Comparison of ENCODE assay signal across 1 cellular context in the genomic region with DNA sequence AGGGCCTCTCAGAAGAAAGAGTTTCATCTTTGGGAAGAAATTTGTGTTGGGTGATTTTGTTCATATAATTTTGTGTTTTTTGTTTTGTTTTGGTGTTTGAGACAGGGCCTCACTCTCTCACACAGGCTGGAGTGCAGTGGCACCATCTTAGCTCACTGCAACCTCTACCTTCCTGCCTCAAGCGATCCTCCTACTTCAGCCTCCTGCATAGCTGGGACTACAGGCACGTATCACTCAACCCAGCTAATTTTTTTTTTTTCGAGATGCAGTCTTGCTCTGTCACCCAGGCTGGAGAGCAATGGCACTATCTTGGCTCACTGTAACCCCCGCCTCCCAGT.
A peak's percentile ranks its signal among the peaks of the same experiment; 100 is the strongest.
TF ChIP-seq lines count a peak whose summit lies in the region.

No MANE protein-coding gene starts in this region.

TF ChIP-seq in K562, 482 proteins besides CTCF, POLR2A, EP300 and RAD21 (continued from another document):
- TF ChIP-seq, protein P1, sequence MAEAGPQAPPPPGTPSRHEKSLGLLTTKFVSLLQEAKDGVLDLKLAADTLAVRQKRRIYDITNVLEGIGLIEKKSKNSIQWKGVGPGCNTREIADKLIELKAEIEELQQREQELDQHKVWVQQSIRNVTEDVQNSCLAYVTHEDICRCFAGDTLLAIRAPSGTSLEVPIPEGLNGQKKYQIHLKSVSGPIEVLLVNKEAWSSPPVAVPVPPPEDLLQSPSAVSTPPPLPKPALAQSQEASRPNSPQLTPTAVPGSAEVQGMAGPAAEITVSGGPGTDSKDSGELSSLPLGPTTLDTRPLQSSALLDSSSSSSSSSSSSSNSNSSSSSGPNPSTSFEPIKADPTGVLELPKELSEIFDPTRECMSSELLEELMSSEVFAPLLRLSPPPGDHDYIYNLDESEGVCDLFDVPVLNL (CRISPR knock-in tag; IDR thresholded peaks at IDR 0.05; ENCODE audit: low read depth): no peak
- TF ChIP-seq, protein P2, sequence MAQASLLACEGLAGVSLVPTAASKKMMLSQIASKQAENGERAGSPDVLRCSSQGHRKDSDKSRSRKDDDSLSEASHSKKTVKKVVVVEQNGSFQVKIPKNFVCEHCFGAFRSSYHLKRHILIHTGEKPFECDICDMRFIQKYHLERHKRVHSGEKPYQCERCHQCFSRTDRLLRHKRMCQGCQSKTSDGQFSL (CRISPR knock-in tag; IDR thresholded peaks at IDR 0.05): no peak
- TF ChIP-seq, protein P2 (tag; IDR thresholded peaks at IDR 0.05): peak in 1 of 2 experiments; percentile 56; a peak in 1 of 4 replicates
- TF ChIP-seq TOE1 (IDR thresholded peaks at IDR 0.05; ENCODE audit: borderline replicate concordance) (no peak), TOE1 (CRISPR knock-in tag; IDR thresholded peaks at IDR 0.05; ENCODE audit: borderline replicate concordance, low read depth) (0 out of 2 replicates have a peak, but pooled peaks have one; percentile 51), STAT5B (CRISPR knock-in tag; IDR thresholded peaks at IDR 0.05) (no peak), SUPT5H (IDR thresholded peaks at IDR 0.05) (peak; percentile 57; the same call in 1 of the 2 replicates), EHMT2 (IDR thresholded peaks at IDR 0.05) (peak; percentile 7; the same call in 1 of the 2 replicates), CBX1 (IDR thresholded peaks at IDR 0.05; ENCODE audit: low read depth) (peak; percentile 82; the same call in 1 of the 2 replicates), SMAD2 (IDR thresholded peaks at IDR 0.05; ENCODE audit: low read depth, low read length) (no peak), PHB2 (IDR thresholded peaks at IDR 0.05; ENCODE audit: low read depth) (no peak), ZNF830 (CRISPR knock-in tag; IDR thresholded peaks at IDR 0.05) (no peak), ZNF311 (CRISPR knock-in tag; IDR thresholded peaks at IDR 0.05) (no peak), ZKSCAN1 (IDR thresholded peaks at IDR 0.05; ENCODE audit: low read depth, low read length) (no peak), PCBP2 (IDR thresholded peaks at IDR 0.05; ENCODE audit: low read depth, low read length, poor library complexity, severe bottlenecking) (no peak), ZBED1 (IDR thresholded peaks at IDR 0.05) (peak; percentile 76; the same call in 1 of the 2 replicates), RBM34 (IDR thresholded peaks at IDR 0.05; ENCODE audit: borderline replicate concordance, insufficient read depth, low read length) (no peak), FOXK2 (conservative IDR thresholded peaks at IDR 0.05 in 1 of 2, IDR thresholded peaks at IDR 0.05 in 1 of 2; ENCODE audit: low read depth in 2 of 2) (0 out of 4 replicates have a peak, but pooled peaks of 1 of the 2 experiments have one; percentile 2), BDP1 (IDR thresholded peaks at IDR 0.05; ENCODE audit: insufficient read depth, insufficient read length) (no peak)
- TF ChIP-seq, protein P3, sequence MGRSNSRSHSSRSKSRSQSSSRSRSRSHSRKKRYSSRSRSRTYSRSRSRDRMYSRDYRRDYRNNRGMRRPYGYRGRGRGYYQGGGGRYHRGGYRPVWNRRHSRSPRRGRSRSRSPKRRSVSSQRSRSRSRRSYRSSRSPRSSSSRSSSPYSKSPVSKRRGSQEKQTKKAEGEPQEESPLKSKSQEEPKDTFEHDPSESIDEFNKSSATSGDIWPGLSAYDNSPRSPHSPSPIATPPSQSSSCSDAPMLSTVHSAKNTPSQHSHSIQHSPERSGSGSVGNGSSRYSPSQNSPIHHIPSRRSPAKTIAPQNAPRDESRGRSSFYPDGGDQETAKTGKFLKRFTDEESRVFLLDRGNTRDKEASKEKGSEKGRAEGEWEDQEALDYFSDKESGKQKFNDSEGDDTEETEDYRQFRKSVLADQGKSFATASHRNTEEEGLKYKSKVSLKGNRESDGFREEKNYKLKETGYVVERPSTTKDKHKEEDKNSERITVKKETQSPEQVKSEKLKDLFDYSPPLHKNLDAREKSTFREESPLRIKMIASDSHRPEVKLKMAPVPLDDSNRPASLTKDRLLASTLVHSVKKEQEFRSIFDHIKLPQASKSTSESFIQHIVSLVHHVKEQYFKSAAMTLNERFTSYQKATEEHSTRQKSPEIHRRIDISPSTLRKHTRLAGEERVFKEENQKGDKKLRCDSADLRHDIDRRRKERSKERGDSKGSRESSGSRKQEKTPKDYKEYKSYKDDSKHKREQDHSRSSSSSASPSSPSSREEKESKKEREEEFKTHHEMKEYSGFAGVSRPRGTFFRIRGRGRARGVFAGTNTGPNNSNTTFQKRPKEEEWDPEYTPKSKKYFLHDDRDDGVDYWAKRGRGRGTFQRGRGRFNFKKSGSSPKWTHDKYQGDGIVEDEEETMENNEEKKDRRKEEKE (IDR thresholded peaks at IDR 0.05; ENCODE audit: borderline replicate concordance in 1 of 2, control insufficient read depth in 1 of 2, low read depth in 2 of 2, low read length in 1 of 2): peak in 1 of 2 experiments; percentile 69; a peak in 2 of 4 replicates
- TF ChIP-seq, protein P4, sequence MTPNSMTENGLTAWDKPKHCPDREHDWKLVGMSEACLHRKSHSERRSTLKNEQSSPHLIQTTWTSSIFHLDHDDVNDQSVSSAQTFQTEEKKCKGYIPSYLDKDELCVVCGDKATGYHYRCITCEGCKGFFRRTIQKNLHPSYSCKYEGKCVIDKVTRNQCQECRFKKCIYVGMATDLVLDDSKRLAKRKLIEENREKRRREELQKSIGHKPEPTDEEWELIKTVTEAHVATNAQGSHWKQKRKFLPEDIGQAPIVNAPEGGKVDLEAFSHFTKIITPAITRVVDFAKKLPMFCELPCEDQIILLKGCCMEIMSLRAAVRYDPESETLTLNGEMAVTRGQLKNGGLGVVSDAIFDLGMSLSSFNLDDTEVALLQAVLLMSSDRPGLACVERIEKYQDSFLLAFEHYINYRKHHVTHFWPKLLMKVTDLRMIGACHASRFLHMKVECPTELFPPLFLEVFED (CRISPR knock-in tag; conservative IDR thresholded peaks at IDR 0.05): peak; percentile 82
- TF ChIP-seq, protein P5, sequence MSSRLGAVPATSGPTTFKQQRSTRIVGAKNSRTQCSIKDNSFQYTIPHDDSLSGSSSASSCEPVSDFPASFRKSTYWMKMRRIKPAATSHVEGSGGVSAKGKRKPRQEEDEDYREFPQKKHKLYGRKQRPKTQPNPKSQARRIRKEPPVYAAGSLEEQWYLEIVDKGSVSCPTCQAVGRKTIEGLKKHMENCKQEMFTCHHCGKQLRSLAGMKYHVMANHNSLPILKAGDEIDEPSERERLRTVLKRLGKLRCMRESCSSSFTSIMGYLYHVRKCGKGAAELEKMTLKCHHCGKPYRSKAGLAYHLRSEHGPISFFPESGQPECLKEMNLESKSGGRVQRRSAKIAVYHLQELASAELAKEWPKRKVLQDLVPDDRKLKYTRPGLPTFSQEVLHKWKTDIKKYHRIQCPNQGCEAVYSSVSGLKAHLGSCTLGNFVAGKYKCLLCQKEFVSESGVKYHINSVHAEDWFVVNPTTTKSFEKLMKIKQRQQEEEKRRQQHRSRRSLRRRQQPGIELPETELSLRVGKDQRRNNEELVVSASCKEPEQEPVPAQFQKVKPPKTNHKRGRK (tag; IDR thresholded peaks at IDR 0.05): no peak
- TF ChIP-seq, protein P6, sequence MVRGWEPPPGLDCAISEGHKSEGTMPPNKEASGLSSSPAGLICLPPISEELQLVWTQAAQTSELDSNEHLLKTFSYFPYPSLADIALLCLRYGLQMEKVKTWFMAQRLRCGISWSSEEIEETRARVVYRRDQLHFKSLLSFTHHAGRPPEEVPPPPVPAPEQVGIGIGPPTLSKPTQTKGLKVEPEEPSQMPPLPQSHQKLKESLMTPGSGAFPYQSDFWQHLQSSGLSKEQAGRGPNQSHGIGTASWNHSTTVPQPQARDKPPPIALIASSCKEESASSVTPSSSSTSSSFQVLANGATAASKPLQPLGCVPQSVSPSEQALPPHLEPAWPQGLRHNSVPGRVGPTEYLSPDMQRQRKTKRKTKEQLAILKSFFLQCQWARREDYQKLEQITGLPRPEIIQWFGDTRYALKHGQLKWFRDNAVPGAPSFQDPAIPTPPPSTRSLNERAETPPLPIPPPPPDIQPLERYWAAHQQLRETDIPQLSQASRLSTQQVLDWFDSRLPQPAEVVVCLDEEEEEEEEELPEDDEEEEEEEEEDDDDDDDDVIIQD (CRISPR knock-in tag; IDR thresholded peaks at IDR 0.05): no peak
